In genomic region chrX:2501246-2502102, GRCh38 we compare ENCODE assay signal across 9 cellular contexts. TPM values are rescaled to one million over a fixed set of nuclear protein-coding genes. Genes with fewer than 3 reads are reported as not detected.
DNase-seq lines count a peak whose midpoint lies in the region; TF ChIP-seq lines count a peak whose summit lies in the region.
"Had no signal": no experiment of that assay in that cellular context is flagged by ENCODE, and none has a peak within 500 bp of the region (broad histone marks: within the 10 kb centered on the region; RNA-seq: fewer than 3 reads in every experiment).

No MANE protein-coding gene starts in this region.

- H3K27ac Mint-ChIP-seq in H9 (0 out of 7 replicates have a peak overlapping the region, but pooled peaks of 1 of the 3 experiments have one; percentile 79), MCF 10A (ENCODE audit: low read depth, unreplicated experiment) (peak overlapping the region; percentile 79)

- WGBS in H9 (ENCODE audit: extremely low coverage, insufficient read length, low lambda C conversion rate), result no CpG with 5 or more reads among the region's 8 CpGs

- H2BK12ac ChIP-seq in H9 (ENCODE audit: insufficient read length, low read depth, low read length), result no peak overlapping the region

- H3K9ac ChIP-seq in H9 (ENCODE audit: extremely low read depth, insufficient read length, low read length), result no peak overlapping the region
- no peak overlapping the region for H3K9ac ChIP-seq in mucosa of rectum (ENCODE audit: low read depth in 1 of 2, low read length in 2 of 2)

- H2BK15ac ChIP-seq in H9 (ENCODE audit: low read depth, low read length), result no peak overlapping the region

- no peaks in the 10 kb centered on the region; a peak in 1 of 5 replicates for H3K9me3 Mint-ChIP-seq in H9
- H3K9me3 Mint-ChIP-seq in MCF 10A (ENCODE audit: unreplicated experiment), result no peaks in the 10 kb centered on the region

- H3K27me3 ChIP-seq in H9 (ENCODE audit: insufficient read depth, low read length) (no peaks in the 10 kb centered on the region), mucosa of rectum (ENCODE audit: control insufficient read depth in 2 of 2, insufficient read depth in 2 of 2, low read length in 2 of 2) (no peaks in the 10 kb centered on the region)

- peaks cover 11% of the 10 kb centered on the region for H3K23me2 ChIP-seq in H9 (ENCODE audit: insufficient read length, low read depth, low read length, poor library complexity, severe bottlenecking)

- H3K27me3 Mint-ChIP-seq in H9 (ENCODE audit: low read depth) (no peaks in the 10 kb centered on the region), MCF 10A (ENCODE audit: insufficient read depth, unreplicated experiment) (no peaks in the 10 kb centered on the region)

- CTCF ChIA-PET in AG04449 (lab: Yijun Ruan, JAX), result no interaction called here
- CTCF ChIA-PET in MCF 10A (lab: Yijun Ruan, JAX), result no interaction called here

- H3K36me3 ChIP-seq in mucosa of rectum (ENCODE audit: control insufficient read depth in 2 of 2, insufficient read depth in 2 of 2, low read length in 2 of 2), result no peaks in the 10 kb centered on the region

- H3K4me3 Mint-ChIP-seq in H9 (peak overlapping the region; percentile 54 to 72), MCF 10A (ENCODE audit: unreplicated experiment) (peak overlapping the region; percentile 74)

- H3K9me3 ChIP-seq in H9 (ENCODE audit: control insufficient read depth, low read depth, low read length) (no peaks in the 10 kb centered on the region), mucosa of rectum (ENCODE audit: control insufficient read depth in 2 of 2, low read length in 2 of 2) (no peaks in the 10 kb centered on the region)

- H3K79me1 ChIP-seq in H9 (ENCODE audit: insufficient read depth, low read depth, low read length, poor library complexity, severe bottlenecking), result peaks cover 5% of the 10 kb centered on the region

- H3K4me1 Mint-ChIP-seq in H9, result peaks cover 19 to 41% of the 10 kb centered on the region in 2 experiments
- no peaks in the 10 kb centered on the region for H3K4me1 Mint-ChIP-seq in MCF 10A (ENCODE audit: insufficient read depth, unreplicated experiment)

- H3K18ac ChIP-seq in H9 (ENCODE audit: insufficient read length, low read depth, low read length), result peak overlapping the region; percentile 58

- H3K27ac ChIP-seq in H9 (ENCODE audit: insufficient read length, low read depth, low read length) (no peak overlapping the region), mucosa of rectum (ENCODE audit: low read depth in 2 of 2, low read length in 2 of 2) (peak overlapping the region; percentile 33 to 92)

- no peak overlapping the region for H3K4ac ChIP-seq in H9 (ENCODE audit: low read depth, low read length)

- no TSS peak for BruUV-seq in MCF 10A (replicated peaks; lab: Mats Ljungman, UMichigan)

- H2BK120ac ChIP-seq in H9 (ENCODE audit: low read depth, low read length, poor library complexity, severe bottlenecking), result peak overlapping the region; percentile 48

- H2AK5ac ChIP-seq in H9 (ENCODE audit: insufficient read length, low read length), result no peak overlapping the region

- no peak for DNase-seq in AG04449 (ENCODE audit: low read depth, low spot score)
- no peak for DNase-seq in H9
- DNase-seq in MCF 10A (ENCODE audit: unreplicated experiment), result no peak
- no peak for DNase-seq in NCI-H526 treated with DMSO at 0.1 percent for 48 hours (lab: John Stamatoyannopoulos, UW)
- no peak for DNase-seq in GF-D8 (lab: John Stamatoyannopoulos, UW)
- no peak for DNase-seq in SW480 (ENCODE audit: low spot score)
- no peak for DNase-seq in ecto neural progenitor cell (ENCODE audit: low spot score)
- DNase-seq: NCI-H748 treated with DMSO at 0.1 percent for 48 hours had no signal

- no peak overlapping the region for H2AFZ ChIP-seq in H9 (ENCODE audit: low read length)

- no peaks in the 10 kb centered on the region for H4K20me1 ChIP-seq in H9 (ENCODE audit: control insufficient read depth, insufficient read depth, insufficient read length)

- H3K4me1 ChIP-seq in H9 (ENCODE audit: insufficient read depth, low read length), result peaks cover 11% of the 10 kb centered on the region
- H3K4me1 ChIP-seq in mucosa of rectum (ENCODE audit: control insufficient read depth in 2 of 2, insufficient read depth in 2 of 2, low read length in 2 of 2), result peaks cover 36 to 37% of the 10 kb centered on the region in 2 donors

- no peak overlapping the region for H2BK20ac ChIP-seq in H9 (ENCODE audit: low read depth, low read length, poor library complexity, severe bottlenecking)

- no peak overlapping the region for H4K5ac ChIP-seq in H9 (ENCODE audit: insufficient read length, low read depth, low read length)

- H3K36me3 Mint-ChIP-seq in H9 (ENCODE audit: insufficient read depth in 1 of 3, low read depth in 3 of 3) (peaks cover 0 to 14% (median 13%) of the 10 kb centered on the region in 3 experiments; a peak in 5 of 7 replicates), MCF 10A (ENCODE audit: insufficient read depth, unreplicated experiment) (peaks cover 9% of the 10 kb centered on the region)

- H3K56ac ChIP-seq in H9 (ENCODE audit: insufficient read length, low read depth, low read length), result no peak overlapping the region

- intact Hi-C loops in MCF 10A (cut with micrococcal nuclease), result loop anchor here (5.0 kb wide), 2 partner anchors 86 to 106 kb away; no protein-coding TSS in a partner anchor

- TF ChIP-seq CTCF in AG04449 (IDR thresholded peaks at IDR 0.05; ENCODE audit: insufficient read depth, low read length, missing control alignments) (no peak), H9 (conservative IDR thresholded peaks at IDR 0.05) (no peak), MCF 10A (IDR thresholded peaks at IDR 0.05; ENCODE audit: unreplicated experiment) (no peak)

- H3K23ac ChIP-seq in H9 (ENCODE audit: insufficient read length, low read depth, low read length), result no peak overlapping the region

- H3K79me2 ChIP-seq in H9 (ENCODE audit: insufficient read depth, low read length), result peaks cover 16% of the 10 kb centered on the region; the same call in 1 of the 2 replicates

- no peak overlapping the region for H4K91ac ChIP-seq in H9 (ENCODE audit: insufficient read length, low read depth, low read length)

- POLR2A ChIA-PET in AG04449 (lab: Yijun Ruan, JAX), result no interaction called here
- POLR2A ChIA-PET in MCF 10A (lab: Yijun Ruan, JAX), result no interaction called here

- H3K14ac ChIP-seq in H9 (ENCODE audit: insufficient read depth, low read length), result peak overlapping the region; percentile 57; the same call in 1 of the 2 replicates

- peak overlapping the region; percentile 62 for H3T11ph ChIP-seq in H9 (ENCODE audit: low read length)

- H2BK5ac ChIP-seq in H9 (ENCODE audit: insufficient read length, low read length), result no peak overlapping the region

- peak overlapping the region; percentile 76 for H3K4me3 ChIP-seq in AG04449 (ENCODE audit: low read depth, low read length)
- H3K4me3 ChIP-seq in mucosa of rectum (ENCODE audit: low read length in 2 of 2), result peak overlapping the region in 1 of 2 donors; percentile 85

- H4K8ac ChIP-seq in H9 (replicated peaks; ENCODE audit: insufficient read length, low read depth, low read length), result no peak overlapping the region

- H3K4me2 ChIP-seq in H9 (ENCODE audit: insufficient read depth, insufficient read length, low read length), result no peak overlapping the region

RNA-seq across cellular contexts. Expression of gene DHRSX, which starts 0.7 kb away (rescaled TPM):
- total RNA-seq in H9 (2021), result 42.3 and 44.0 TPM in 2 replicates
- 23.9 and 26.5 TPM in 2 replicates for total RNA-seq in MCF 10A (2022)

RNA-seq across cellular contexts. Expression of gene ZBED1, which starts 0.7 kb away (rescaled TPM):
- total RNA-seq in H9 (2021) (61.1 and 63.8 TPM in 2 replicates), MCF 10A (2022) (19.6 and 23.7 TPM in 2 replicates)
